Comparison of ENCODE assay signal across 1 cellular context in the genomic region with DNA sequence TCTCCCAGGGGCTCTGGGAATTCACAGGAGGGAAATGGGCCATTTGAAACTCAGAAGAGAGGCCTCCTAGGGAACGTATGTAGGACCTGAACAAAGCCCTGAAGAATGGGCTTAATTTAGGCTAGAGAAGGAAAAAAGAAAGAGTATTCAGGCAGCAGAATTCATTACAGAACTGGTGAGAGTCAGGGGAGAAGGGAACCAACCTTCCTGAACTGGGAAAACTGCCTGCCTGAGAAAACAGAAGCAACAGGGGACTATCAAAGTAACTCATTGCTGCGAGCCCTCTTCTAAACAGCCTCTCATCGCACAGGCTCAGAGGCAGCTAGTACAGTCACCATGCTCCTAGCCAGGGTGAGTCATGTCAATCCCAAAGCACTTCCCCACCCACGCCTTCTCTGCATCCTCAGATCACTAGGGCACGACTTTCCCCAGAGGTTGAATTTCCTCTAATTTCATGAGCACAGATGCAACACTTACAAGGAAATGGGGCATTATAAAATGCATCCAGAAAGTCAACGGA.
TF ChIP-seq lines count a peak whose summit lies in the region.

No MANE protein-coding gene starts in this region.

TF ChIP-seq in HepG2, 621 proteins besides CTCF, POLR2A, EP300 and RAD21:
- no peak for TF ChIP-seq HOXA9 (CRISPR knock-in tag; IDR thresholded peaks at IDR 0.05; ENCODE audit: borderline replicate concordance)
- peak; percentile 75 for TF ChIP-seq FOSL2 (CRISPR knock-in tag; IDR thresholded peaks at IDR 0.05)
TF ChIP-seq in HepG2: peak in this region for 1.
